In the genomic region with DNA sequence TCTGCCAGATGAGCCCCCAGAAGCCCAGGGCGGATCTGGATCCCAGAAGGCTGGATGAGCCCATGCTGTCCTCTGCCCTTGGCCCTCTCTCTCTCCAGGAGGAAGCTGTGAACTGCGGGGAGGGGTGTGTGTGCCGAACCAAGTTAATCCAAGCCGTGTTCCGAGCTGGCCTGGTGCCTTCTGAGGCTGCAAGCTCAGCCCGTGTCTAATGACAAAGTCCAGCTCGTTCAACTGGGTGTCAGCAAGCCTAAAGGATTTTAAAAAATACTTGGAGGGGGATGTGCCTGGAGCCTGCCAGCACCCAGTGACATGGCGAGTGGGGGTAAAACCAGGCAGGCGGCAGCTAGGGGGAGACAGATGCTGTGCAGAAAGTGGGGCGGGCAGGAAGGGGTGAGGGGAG, we compare ENCODE assay signal across 14 cellular contexts. TPM values are rescaled to one million over a fixed set of nuclear protein-coding genes. Genes with fewer than 3 reads are reported as not detected.
DNase-seq lines count a peak whose midpoint lies in the region; ATAC-seq and TF ChIP-seq lines count a peak whose summit lies in the region.
"Had no signal": no experiment of that assay in that cellular context is flagged by ENCODE, and none has a peak within 500 bp of the region (broad histone marks: within the 10 kb centered on the region; RNA-seq: fewer than 3 reads in every experiment).

No MANE protein-coding gene starts in this region.

- H2AFZ ChIP-seq in fibroblast of lung (ENCODE audit: low read length), result no peak overlapping the region

- H3K36me3 ChIP-seq in fibroblast of lung (ENCODE audit: control insufficient read depth, insufficient read depth, low read length) (peaks cover 23% of the 10 kb centered on the region), mucosa of descending colon (ENCODE audit: low read depth) (no peaks in the 10 kb centered on the region), suprapubic skin (no peaks in the 10 kb centered on the region)
- H3K36me3 ChIP-seq: neutrophil had no signal

- H3K9me3 ChIP-seq in fibroblast of lung (ENCODE audit: control insufficient read depth, insufficient read depth, low read depth, low read length) (no peaks in the 10 kb centered on the region), mucosa of descending colon (no peaks in the 10 kb centered on the region), suprapubic skin (no peaks in the 10 kb centered on the region)
- H3K9me3 ChIP-seq: Caco-2, neutrophil had no signal

- no peak for TF ChIP-seq EP300 in suprapubic skin (IDR thresholded peaks at IDR 0.05)

- no peak overlapping the region for H3K4me3 Mint-ChIP-seq in WTC11
- H3K4me3 Mint-ChIP-seq: stimulated activated naive CD8-positive, alpha-beta T cell treated with anti-CD3 and anti-CD28 coated beads, Interleukin-15, Interleukin-2, amounts not matched to agents 100 ng/mL and 50 ng/mL, for 24 hours had no signal

- H3K4me3 ChIP-seq in HFF-Myc (replicated peaks; ENCODE audit: low read depth, low read length) (no peak overlapping the region), fibroblast of lung (replicated peaks in 1 of 4; ENCODE audit: control extremely low read depth in 1 of 4, insufficient read depth in 1 of 4, low read depth in 3 of 4, low read length in 4 of 4) (no peak overlapping the region), mucosa of descending colon (no peak overlapping the region), suprapubic skin (no peak overlapping the region)

- no peaks in the 10 kb centered on the region for H3K9me3 Mint-ChIP-seq in WTC11
- H3K9me3 Mint-ChIP-seq: stimulated activated naive CD8-positive, alpha-beta T cell treated with anti-CD3 and anti-CD28 coated beads, Interleukin-15, Interleukin-2, amounts not matched to agents 100 ng/mL and 50 ng/mL, for 24 hours had no signal

- no peak overlapping the region for H3K9ac ChIP-seq in fibroblast of lung (ENCODE audit: insufficient read depth, low read length)

- no peak for TF ChIP-seq POLR2A in suprapubic skin (IDR thresholded peaks at IDR 0.05)

- peaks cover 85% of the 10 kb centered on the region for H3K36me3 Mint-ChIP-seq in WTC11

- WGBS in suprapubic skin, result 50% methylated on average over 9 of the region's 10 CpGs

- CTCF ChIA-PET in GM10248 (lab: Yijun Ruan, JAX), result interaction anchor here (1.0 to 9.2 kb wide), 5 partner anchors 8 to 31 kb away, joined by 3 to 80 read pairs (median 6); partner anchors contain the start of gene STC2
- CTCF ChIA-PET in WTC11 (lab: Charles Lee), result interaction anchor here (0.9 to 2.5 kb wide), 8 partner anchors 8 to 261 kb away, joined by 3 to 10 read pairs (median 5); no protein-coding TSS in a partner anchor

- ATAC-seq in mucosa of descending colon (peak; percentile 4), WTC11 (no peak)

- peaks cover 12% of the 10 kb centered on the region for H3K79me2 ChIP-seq in fibroblast of lung (ENCODE audit: control insufficient read depth, insufficient read depth, low read length)

- intact Hi-C loops in mucosa of descending colon (cut with DNase I, micrococcal nuclease), result no loop called here

- H3K4me2 ChIP-seq in fibroblast of lung (ENCODE audit: extremely low read depth, insufficient read depth, low read length), result no peak overlapping the region

- H4K20me1 ChIP-seq in fibroblast of lung (ENCODE audit: control insufficient read depth, extremely low read depth, insufficient read depth, low read length), result no peaks in the 10 kb centered on the region

- DNase-seq in HFF-Myc (ENCODE audit: extremely low read depth, low read depth) (no peak), fibroblast of lung (ENCODE audit: low read depth in 2 of 2) (peak in 1 of 2 donors; percentile 58), mucosa of descending colon (peak in 1 of 3 donors; percentile 44), suprapubic skin (ENCODE audit: low spot score in 2 of 2) (peak in 1 of 2 donors; percentile 65), NCI-H1694 (lab: John Stamatoyannopoulos, UW) (no peak), GM10248 (ENCODE audit: extremely low spot score) (no peak), WTC11 (ENCODE audit: low spot score) (no peak)
- no peak for DNase-seq in activated naive CD4-positive, alpha-beta T cell (lab: John Stamatoyannopoulos, UW)
- DNase-seq: GOT3, NCI-H2029, SW 1271 had no signal

- H3K4me1 Mint-ChIP-seq in WTC11, result peaks cover 44% of the 10 kb centered on the region

- TF ChIP-seq CTCF in HFF-Myc (IDR thresholded peaks at IDR 0.05; ENCODE audit: low read depth, low read length, missing control alignments) (peak; percentile 22), fibroblast of lung (conservative IDR thresholded peaks at IDR 0.05 in 1 of 2, IDR thresholded peaks at IDR 0.05 in 1 of 2; ENCODE audit: low read depth in 1 of 2, low read length in 2 of 2) (peak; percentile 29 to 34), mucosa of descending colon (IDR thresholded peaks at IDR 0.05) (no peak), suprapubic skin (IDR thresholded peaks at IDR 0.05) (no peak), GM10248 (IDR thresholded peaks at IDR 0.05; ENCODE audit: control extremely low read depth, extremely low read depth, low read depth, missing control alignments) (no peak), WTC11 (IDR thresholded peaks at IDR 0.05) (no peak)

- peaks cover 38% of the 10 kb centered on the region for H3K4me1 ChIP-seq in fibroblast of lung (ENCODE audit: control insufficient read depth, extremely low read depth, insufficient read depth, low read length)
- peaks cover 4% of the 10 kb centered on the region for H3K4me1 ChIP-seq in mucosa of descending colon (ENCODE audit: low read depth)
- peaks cover 39% of the 10 kb centered on the region for H3K4me1 ChIP-seq in suprapubic skin
- H3K4me1 ChIP-seq: Caco-2 had no signal

- H3K27me3 ChIP-seq in fibroblast of lung (ENCODE audit: control insufficient read depth, insufficient read depth, low read length), result no peaks in the 10 kb centered on the region
- peaks cover 33% of the 10 kb centered on the region for H3K27me3 ChIP-seq in suprapubic skin

- H3K27ac ChIP-seq in fibroblast of lung (ENCODE audit: insufficient read depth, low read length) (no peak overlapping the region), suprapubic skin (peak overlapping the region; percentile 17)
- H3K27ac ChIP-seq: neutrophil had no signal

- POLR2A ChIA-PET in GM10248 (lab: Yijun Ruan, JAX), result interaction anchor here (1.0 kb wide), 1 partner anchor 8 kb away, joined by 3 read pairs; the partner anchor contains the start of gene STC2
- POLR2A ChIA-PET in WTC11 (lab: Charles Lee), result interaction anchor here (0.6 to 1.5 kb wide), 3 partner anchors 9 to 35 kb away, joined by 3 to 8 read pairs (median 3); no protein-coding TSS in a partner anchor

- H3K27me3 Mint-ChIP-seq in WTC11 (ENCODE audit: low read depth), result no peaks in the 10 kb centered on the region

- H3K27ac Mint-ChIP-seq in WTC11, result no peak overlapping the region; the same call in 1 of the 2 replicates
- H3K27ac Mint-ChIP-seq: stimulated activated naive CD8-positive, alpha-beta T cell treated with anti-CD3 and anti-CD28 coated beads, Interleukin-15, Interleukin-2, amounts not matched to agents 100 ng/mL and 50 ng/mL, for 24 hours had no signal

TF ChIP-seq in WTC11, 78 proteins besides CTCF, POLR2A, EP300 and RAD21 (continues in another document):
- TF ChIP-seq, protein P1, sequence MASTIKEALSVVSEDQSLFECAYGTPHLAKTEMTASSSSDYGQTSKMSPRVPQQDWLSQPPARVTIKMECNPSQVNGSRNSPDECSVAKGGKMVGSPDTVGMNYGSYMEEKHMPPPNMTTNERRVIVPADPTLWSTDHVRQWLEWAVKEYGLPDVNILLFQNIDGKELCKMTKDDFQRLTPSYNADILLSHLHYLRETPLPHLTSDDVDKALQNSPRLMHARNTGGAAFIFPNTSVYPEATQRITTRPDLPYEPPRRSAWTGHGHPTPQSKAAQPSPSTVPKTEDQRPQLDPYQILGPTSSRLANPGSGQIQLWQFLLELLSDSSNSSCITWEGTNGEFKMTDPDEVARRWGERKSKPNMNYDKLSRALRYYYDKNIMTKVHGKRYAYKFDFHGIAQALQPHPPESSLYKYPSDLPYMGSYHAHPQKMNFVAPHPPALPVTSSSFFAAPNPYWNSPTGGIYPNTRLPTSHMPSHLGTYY (CRISPR knock-in tag; IDR thresholded peaks at IDR 0.05), result no peak
- TF ChIP-seq ZNF671 (CRISPR knock-in tag; IDR thresholded peaks at IDR 0.05) (no peak), NR3C1 (CRISPR knock-in tag; conservative IDR thresholded peaks at IDR 0.05; ENCODE audit: low read depth) (no peak), NFATC4 (CRISPR knock-in tag; IDR thresholded peaks at IDR 0.05) (no peak), TCF7 (CRISPR knock-in tag; IDR thresholded peaks at IDR 0.05; ENCODE audit: low read depth) (no peak), ESRRA (CRISPR knock-in tag; IDR thresholded peaks at IDR 0.05; ENCODE audit: borderline replicate concordance) (no peak), GTF2I (CRISPR knock-in tag; conservative IDR thresholded peaks at IDR 0.05) (no peak), ZNF138 (CRISPR knock-in tag; conservative IDR thresholded peaks at IDR 0.05) (no peak), EMX1 (CRISPR knock-in tag; IDR thresholded peaks at IDR 0.05) (no peak)

RNA-seq across cellular contexts. Expression of gene STC2, which starts 8.0 kb away (rescaled TPM):
- total RNA-seq in fibroblast of lung (110 and 299 TPM in 2 replicates), mucosa of descending colon (1 to 10 TPM in 2 of 3 donors, under 1 TPM in 1; 0.26 to 3.4 (median 1.4) TPM), suprapubic skin (1 to 10 TPM in 3 of 4 donors, under 1 TPM in 1; 0.72 to 7.6 (median 5.7) TPM), WTC11 (2021) (38.5 to 57.0 TPM (median 38.5 TPM) in 3 replicates)
- polyA plus RNA-seq in fibroblast of lung, result 93.9 and 112 TPM in 2 replicates
- 107 and 115 TPM in 2 replicates for polyA plus RNA-seq in fibroblast of lung (2012)
- polyA minus RNA-seq in fibroblast of lung (ENCODE audit: low replicate concordance), result 24.9 and 28.7 TPM in 2 replicates

Comparison
In these comparisons a context has a peak if more than half of its experiments do, and no peak if none do; other contexts are left out.
1. CTCF ChIP-seq: peak in HFF-Myc (single experiment) and fibroblast of lung (2 of 2); none in mucosa of descending colon (single experiment), suprapubic skin (0 of 2), GM10248 (single experiment) and WTC11 (single experiment).